In genomic region chr1:116769561-116769977, GRCh38 we compare ENCODE assay signal across 10 cellular contexts. TPM values are rescaled to one million over a fixed set of nuclear protein-coding genes. Genes with fewer than 3 reads are reported as not detected.
DNase-seq lines count a peak whose midpoint lies in the region; ATAC-seq, FAIRE-seq and TF ChIP-seq lines count a peak whose summit lies in the region.
"Had no signal": no experiment of that assay in that cellular context is flagged by ENCODE, and none has a peak within 500 bp of the region (broad histone marks: within the 10 kb centered on the region; RNA-seq: fewer than 3 reads in every experiment).

No MANE protein-coding gene starts in this region.

- no peaks in the 10 kb centered on the region for H3K27me3 Mint-ChIP-seq in astrocyte (ENCODE audit: low read depth, unreplicated experiment)
- peaks cover 5% of the 10 kb centered on the region for H3K27me3 Mint-ChIP-seq in stimulated activated memory B cell treated with anti-CD40 and anti-IgM and Interleukin-4, amounts not matched to agents 10 μg/mL and 1 μg/mL and 100 μg/mL, for 72 hours
- no peaks in the 10 kb centered on the region for H3K27me3 Mint-ChIP-seq in endodermal cell (ENCODE audit: insufficient read depth)

- H3K9me3 ChIP-seq in astrocyte (ENCODE audit: insufficient read depth, low read depth, low read length), result no peaks in the 10 kb centered on the region
- H3K9me3 ChIP-seq in endodermal cell (ENCODE audit: control insufficient read depth, low read length), result no peaks in the 10 kb centered on the region

- H3K27ac ChIP-seq in astrocyte (ENCODE audit: low read depth, low read length) (no peak overlapping the region), endodermal cell (ENCODE audit: low read depth, low read length) (no peak overlapping the region)
- H3K27ac ChIP-seq: SK-N-MC had no signal

- no peaks in the 10 kb centered on the region for H4K20me1 ChIP-seq in astrocyte (ENCODE audit: insufficient read depth, low read length)

- H3K9me3 Mint-ChIP-seq in astrocyte (ENCODE audit: unreplicated experiment) (no peaks in the 10 kb centered on the region), endodermal cell (no peaks in the 10 kb centered on the region)
- H3K9me3 Mint-ChIP-seq in stimulated activated memory B cell treated with anti-CD40 and anti-IgM and Interleukin-4, amounts not matched to agents 10 μg/mL and 1 μg/mL and 100 μg/mL, for 72 hours, result no peaks in the 10 kb centered on the region

- H3K4me1 Mint-ChIP-seq in astrocyte (ENCODE audit: low read depth, unreplicated experiment), result peaks cover 8% of the 10 kb centered on the region
- peaks cover 21% of the 10 kb centered on the region for H3K4me1 Mint-ChIP-seq in stimulated activated memory B cell treated with anti-CD40 and anti-IgM and Interleukin-4, amounts not matched to agents 10 μg/mL and 1 μg/mL and 100 μg/mL, for 72 hours
- no peaks in the 10 kb centered on the region for H3K4me1 Mint-ChIP-seq in endodermal cell

- H3K9ac ChIP-seq in astrocyte (ENCODE audit: low read length), result no peak overlapping the region
- H3K9ac ChIP-seq in endodermal cell (ENCODE audit: extremely low read depth, low read length, poor library complexity, severe bottlenecking), result no peak overlapping the region

- H3K4me1 ChIP-seq in astrocyte (ENCODE audit: insufficient read depth, low read length) (peaks cover 3% of the 10 kb centered on the region), endodermal cell (ENCODE audit: control insufficient read depth, insufficient read depth, low read length) (no peaks in the 10 kb centered on the region)

- DNase-seq in RPMI7951 (ENCODE audit: low read depth), result peak; percentile 66
- DNase-seq in astrocyte (ENCODE audit: low read depth), result peak; percentile 74
- no peak for DNase-seq in endodermal cell
- no peak for DNase-seq in NCI-H526 (lab: John Stamatoyannopoulos, UW)
- DNase-seq in C1 segment of cervical spinal cord (lab: John Stamatoyannopoulos, UW), result no peak

- 86 to 100% methylated on average over 1 of the region's 1 CpG for WGBS in endodermal cell (ENCODE audit: insufficient coverage in 1 of 2, insufficient read length in 1 of 2), 2 experiments

- H3K4me2 ChIP-seq in astrocyte (ENCODE audit: low read length), result peak overlapping the region; percentile 2

- H3K27ac Mint-ChIP-seq in astrocyte (ENCODE audit: unreplicated experiment) (no peak overlapping the region), endodermal cell (no peak overlapping the region)
- peak overlapping the region; percentile 75 for H3K27ac Mint-ChIP-seq in stimulated activated memory B cell treated with anti-CD40 and anti-IgM and Interleukin-4, amounts not matched to agents 10 μg/mL and 1 μg/mL and 100 μg/mL, for 72 hours

- H2AFZ ChIP-seq in astrocyte (ENCODE audit: low read depth, low read length), result no peak overlapping the region

- H3K27me3 ChIP-seq in astrocyte (ENCODE audit: insufficient read depth, low read length) (no peaks in the 10 kb centered on the region), endodermal cell (ENCODE audit: control insufficient read depth, insufficient read depth, low read length, poor library complexity, severe bottlenecking) (no peaks in the 10 kb centered on the region)

- no peak for TF ChIP-seq CTCF in astrocyte (IDR thresholded peaks at IDR 0.05; ENCODE audit: insufficient read depth, low read depth, low read length)
- no peak for TF ChIP-seq CTCF in endodermal cell (conservative IDR thresholded peaks at IDR 0.05)

- peak; percentile 77 for ATAC-seq in GM18867 (IDR thresholded peaks at IDR 0.05; ENCODE audit: unreplicated experiment)
- peak; percentile 75 for ATAC-seq in HG02884 (IDR thresholded peaks at IDR 0.05; ENCODE audit: unreplicated experiment)
- ATAC-seq in stimulated activated memory B cell treated with anti-CD40 and anti-IgM and Interleukin-4, amounts not matched to agents 10 μg/mL and 1 μg/mL and 100 μg/mL, for 72 hours, result peak; percentile 79

- no peak overlapping the region for H3K4me3 ChIP-seq in astrocyte (ENCODE audit: insufficient read depth, low read depth, low read length)
- no peak overlapping the region for H3K4me3 ChIP-seq in endodermal cell (ENCODE audit: low read length)
- H3K4me3 ChIP-seq: SK-N-MC had no signal

- H3K36me3 Mint-ChIP-seq in astrocyte (ENCODE audit: low read depth, unreplicated experiment) (peaks cover 2% of the 10 kb centered on the region), endodermal cell (ENCODE audit: low read depth) (no peaks in the 10 kb centered on the region)
- no peaks in the 10 kb centered on the region for H3K36me3 Mint-ChIP-seq in stimulated activated memory B cell treated with anti-CD40 and anti-IgM and Interleukin-4, amounts not matched to agents 10 μg/mL and 1 μg/mL and 100 μg/mL, for 72 hours

- H3K4me3 Mint-ChIP-seq in astrocyte (ENCODE audit: unreplicated experiment) (no peak overlapping the region), endodermal cell (no peak overlapping the region)
- no peak overlapping the region for H3K4me3 Mint-ChIP-seq in stimulated activated memory B cell treated with anti-CD40 and anti-IgM and Interleukin-4, amounts not matched to agents 10 μg/mL and 1 μg/mL and 100 μg/mL, for 72 hours

- H3K79me2 ChIP-seq in astrocyte (ENCODE audit: insufficient read depth, low read length), result no peaks in the 10 kb centered on the region

- no peak for FAIRE-seq in astrocyte (lab: Jason Lieb, UNC)

- H3K36me3 ChIP-seq in astrocyte (ENCODE audit: insufficient read depth, low read length) (no peaks in the 10 kb centered on the region), endodermal cell (ENCODE audit: control insufficient read depth, insufficient read depth, low read length) (no peaks in the 10 kb centered on the region)

RNA-seq across cellular contexts. Expression of gene CD2, which starts 15.3 kb away (rescaled TPM):
- not detected in 2 replicates for total RNA-seq in RPMI7951 (2014; rRNA removed; shearing (Covaris generic))
- total RNA-seq in astrocyte, result 0.14 TPM in 1 of 2 replicates, not detected in the other
- not detected for total RNA-seq in endodermal cell
- not detected for polyA plus RNA-seq in endodermal cell (2013, experiment 1 of 2)
- polyA plus RNA-seq in endodermal cell (2013, experiment 2 of 2), result not detected
- total RNA-seq: myocyte had no signal

Comparison
In these comparisons a context has a peak if more than half of its experiments do, and no peak if none do; other contexts are left out.
1. DNase-seq: peak in RPMI7951 (single experiment) and astrocyte (single experiment); none in endodermal cell (single experiment), NCI-H526 (0 of 2) and C1 segment of cervical spinal cord (0 of 14).
2. Peak in every context shown above with its lines, with median percentiles within 50 percentile points of each other: ATAC-seq.